Comparison of ENCODE assay signal across 9 cellular contexts in genomic region chr22:50532353-50532700, GRCh38. TPM values are rescaled to one million over a fixed set of nuclear protein-coding genes. Genes with fewer than 3 reads are reported as not detected.
DNase-seq lines count a peak whose midpoint lies in the region; ATAC-seq and TF ChIP-seq lines count a peak whose summit lies in the region.
"Had no signal": no experiment of that assay in that cellular context is flagged by ENCODE, and none has a peak within 500 bp of the region (broad histone marks: within the 10 kb centered on the region; RNA-seq: fewer than 3 reads in every experiment).

No MANE protein-coding gene starts in this region.

- peaks cover 16% of the 10 kb centered on the region for H3K36me3 Mint-ChIP-seq in activated CD4-positive, alpha-beta T cell treated with anti-CD3 and anti-CD28 coated beads, Interleukin-2, amount 10 ng/mL, durations not matched to agents 24 days and 14 days (ENCODE audit: low read depth)

- intact Hi-C loops in activated CD4-positive, alpha-beta T cell treated with anti-CD3 and anti-CD28 coated beads, Interleukin-2, amount 10 ng/mL, durations not matched to agents 24 days and 14 days (cut with micrococcal nuclease) = no loop called here
- intact Hi-C loops in adrenal gland (cut with DNase I) = no loop called here

- peaks cover 17 to 21% of the 10 kb centered on the region in 2 donors for H3K4me1 ChIP-seq in adrenal gland (replicated peaks in 1 of 2)
- H3K4me1 ChIP-seq in thoracic aorta (ENCODE audit: control insufficient read depth in 1 of 2, low read depth in 2 of 2) = peaks cover 15 to 36% of the 10 kb centered on the region in 2 donors

- peak overlapping the region; percentile 96 for H3K4me3 Mint-ChIP-seq in activated CD4-positive, alpha-beta T cell treated with anti-CD3 and anti-CD28 coated beads, Interleukin-2, amount 10 ng/mL, durations not matched to agents 24 days and 14 days

- no peaks in the 10 kb centered on the region for H3K27me3 ChIP-seq in adrenal gland
- peaks cover 20% of the 10 kb centered on the region for H3K27me3 ChIP-seq in layer of hippocampus (ENCODE audit: control insufficient read depth, insufficient read depth, low read length)
- peaks cover 5% of the 10 kb centered on the region for H3K27me3 ChIP-seq in thoracic aorta (replicated peaks; ENCODE audit: insufficient read depth)

- no peaks in the 10 kb centered on the region for H3K27me3 Mint-ChIP-seq in activated CD4-positive, alpha-beta T cell treated with anti-CD3 and anti-CD28 coated beads, Interleukin-2, amount 10 ng/mL, durations not matched to agents 24 days and 14 days

- H3K9me3 ChIP-seq in adrenal gland (replicated peaks in 1 of 3) (no peaks in the 10 kb centered on the region), thoracic aorta (no peaks in the 10 kb centered on the region)

- H3K27ac Mint-ChIP-seq in activated CD4-positive, alpha-beta T cell treated with anti-CD3 and anti-CD28 coated beads, Interleukin-2, amount 10 ng/mL, durations not matched to agents 24 days and 14 days = peak overlapping the region; percentile 100

- H3K4me3 ChIP-seq in adrenal gland (peak overlapping the region in 2 of 4 donors; percentile 12 to 69), thoracic aorta (peak overlapping the region; percentile 78)

- WGBS in adrenal gland, 4 donors = 5 to 10% (median 6%) methylated on average over 11 to 17 of the region's 17 CpGs

- H3K27ac ChIP-seq in adrenal gland (peak overlapping the region; percentile 37 to 95 (median 77)), layer of hippocampus (ENCODE audit: low read depth, low read length) (peak overlapping the region; percentile 88), thoracic aorta (peak overlapping the region; percentile 72 to 83)

- H3K36me3 ChIP-seq in adrenal gland (replicated peaks in 1 of 2) (no peaks in the 10 kb centered on the region), thoracic aorta (no peaks in the 10 kb centered on the region)

- no peak for TF ChIP-seq POLR2A in adrenal gland (IDR thresholded peaks at IDR 0.05)

- peaks cover 49% of the 10 kb centered on the region for H3K4me1 Mint-ChIP-seq in activated CD4-positive, alpha-beta T cell treated with anti-CD3 and anti-CD28 coated beads, Interleukin-2, amount 10 ng/mL, durations not matched to agents 24 days and 14 days

- ATAC-seq in thoracic aorta (ENCODE audit: insufficient number of reproducible peaks, low FRiP score, low read depth) = no peak
- no peak for ATAC-seq in HG03342 (IDR thresholded peaks at IDR 0.05; ENCODE audit: unreplicated experiment)
- ATAC-seq in GM19324 (IDR thresholded peaks at IDR 0.05; ENCODE audit: low FRiP score, unreplicated experiment) = no peak

- TF ChIP-seq CTCF in adrenal gland (IDR thresholded peaks at IDR 0.05) (no peak), thoracic aorta (IDR thresholded peaks at IDR 0.05) (no peak)

- DNase-seq in activated CD4-positive, alpha-beta T cell treated with anti-CD3 and anti-CD28 coated beads, Interleukin-2, amount 10 ng/mL, durations not matched to agents 24 days and 14 days = no peak
- no peak for DNase-seq in activated CD4-positive, alpha-beta T cell treated with anti-CD3 and anti-CD28 coated beads, Interleukin-2, amount 50 U/mL, for 4 hours
- DNase-seq in adrenal gland (no peak), thoracic aorta (ENCODE audit: low spot score) (no peak), NOMO-1 treated with dmso at 0.1 percent for 144 hours (lab: John Stamatoyannopoulos, UW; ENCODE audit: unreplicated experiment) (no peak)

- no peaks in the 10 kb centered on the region for H3K9me3 Mint-ChIP-seq in activated CD4-positive, alpha-beta T cell treated with anti-CD3 and anti-CD28 coated beads, Interleukin-2, amount 10 ng/mL, durations not matched to agents 24 days and 14 days

RNA-seq across cellular contexts. Expression of gene TYMP, which starts 2.5 kb away (rescaled TPM):
- total RNA-seq in activated CD4-positive, alpha-beta T cell treated with anti-CD3 and anti-CD28 coated beads, Interleukin-2, amount 10 ng/mL, durations not matched to agents 24 days and 14 days = 62.1 and 63.0 TPM in 2 replicates
- total RNA-seq in adrenal gland = 100 to 1,000 TPM in 3 of 8 donors, 10 to 100 TPM in 5; 14.6 to 152 (median 64.5) TPM
- 10 to 100 TPM; 12.3 to 90.3 (median 89.5) TPM for polyA plus RNA-seq in adrenal gland
- 10 to 100 TPM; 90.4 to 95.7 TPM for total RNA-seq in thoracic aorta

RNA-seq across cellular contexts. Expression of gene SCO2, which starts 6.9 kb away (rescaled TPM):
- total RNA-seq in activated CD4-positive, alpha-beta T cell treated with anti-CD3 and anti-CD28 coated beads, Interleukin-2, amount 10 ng/mL, durations not matched to agents 24 days and 14 days = 5.3 and 11.2 TPM in 2 replicates
- total RNA-seq in adrenal gland (1 to 10 TPM in 6 of 8 donors, not detected in 2; 1.2 to 7.8 (median 4.1) TPM), thoracic aorta (1 to 10 TPM; 3.5 to 4.5 TPM)
- polyA plus RNA-seq in adrenal gland = 1 to 10 TPM in 2 of 3 donors, not detected in 1; 1.2 to 4.0 TPM

RNA-seq across cellular contexts. Expression of gene KLHDC7B, which starts 13.4 kb away (rescaled TPM):
- 5.3 and 6.8 TPM in 2 replicates for total RNA-seq in activated CD4-positive, alpha-beta T cell treated with anti-CD3 and anti-CD28 coated beads, Interleukin-2, amount 10 ng/mL, durations not matched to agents 24 days and 14 days
- total RNA-seq in adrenal gland = under 1 TPM in 6 of 8 donors, not detected in 2; 0.06 to 0.69 (median 0.30) TPM
- polyA plus RNA-seq in adrenal gland = under 1 TPM; 0.09 to 0.24 (median 0.24) TPM
- not detected for total RNA-seq in thoracic aorta
- total RNA-seq: pulmonary artery endothelial cell had no signal

RNA-seq across cellular contexts. Expression of gene NCAPH2, which starts 24.3 kb away (rescaled TPM):
- total RNA-seq in activated CD4-positive, alpha-beta T cell treated with anti-CD3 and anti-CD28 coated beads, Interleukin-2, amount 10 ng/mL, durations not matched to agents 24 days and 14 days = 131 and 133 TPM in 2 replicates
- total RNA-seq in adrenal gland = 10 to 100 TPM; 22.9 to 40.2 (median 32.6) TPM
- 10 to 100 TPM; 13.8 to 90.5 (median 56.2) TPM for polyA plus RNA-seq in adrenal gland
- 10 to 100 TPM; 40.8 to 50.4 TPM for total RNA-seq in thoracic aorta

RNA-seq across cellular contexts. Expression of gene LMF2, which starts 24.8 kb away (rescaled TPM):
- 78.4 and 79.2 TPM in 2 replicates for total RNA-seq in activated CD4-positive, alpha-beta T cell treated with anti-CD3 and anti-CD28 coated beads, Interleukin-2, amount 10 ng/mL, durations not matched to agents 24 days and 14 days
- total RNA-seq in adrenal gland (10 to 100 TPM; 47.5 to 91.0 (median 78.3) TPM), thoracic aorta (10 to 100 TPM; 61.9 to 87.6 TPM)
- polyA plus RNA-seq in adrenal gland = 100 to 1,000 TPM in 1 of 3 donors, 10 to 100 TPM in 1, 1 to 10 TPM in 1; 6.3 to 120 (median 90.3) TPM
